In genomic region chr17:59617141-59617757, GRCh38 we compare ENCODE assay signal across 11 cellular contexts. TPM values are rescaled to one million over a fixed set of nuclear protein-coding genes. Genes with fewer than 3 reads are reported as not detected.
DNase-seq lines count a peak whose midpoint lies in the region; ATAC-seq and TF ChIP-seq lines count a peak whose summit lies in the region.
"Had no signal": no experiment of that assay in that cellular context is flagged by ENCODE, and none has a peak within 500 bp of the region (broad histone marks: within the 10 kb centered on the region; RNA-seq: fewer than 3 reads in every experiment).

No MANE protein-coding gene starts in this region.

- peak overlapping the region; percentile 99 for H3K27ac ChIP-seq in cardiac muscle cell
- H3K27ac ChIP-seq in upper lobe of left lung = peak overlapping the region in 3 of 4 donors; percentile 13 to 98 (median 96)

- peaks cover 13% of the 10 kb centered on the region for H3K4me1 Mint-ChIP-seq in glutamatergic neuron (ENCODE audit: low read depth, unreplicated experiment)

- peaks cover 10% of the 10 kb centered on the region for H3K27me3 Mint-ChIP-seq in glutamatergic neuron (ENCODE audit: unreplicated experiment)
- H3K27me3 Mint-ChIP-seq: effector memory CD8-positive, alpha-beta T cell had no signal

- H3K4me3 Mint-ChIP-seq in glutamatergic neuron (ENCODE audit: unreplicated experiment) = peak overlapping the region; percentile 92

- no peaks in the 10 kb centered on the region for H3K9me3 ChIP-seq in cardiac muscle cell (ENCODE audit: low read depth)
- no peaks in the 10 kb centered on the region for H3K9me3 ChIP-seq in upper lobe of left lung
- H3K9me3 ChIP-seq: left lung had no signal

- peak overlapping the region; percentile 89 for H3K4me3 ChIP-seq in cardiac muscle cell
- no peak overlapping the region for H3K4me3 ChIP-seq in upper lobe of left lung

- H3K4me1 ChIP-seq in cardiac muscle cell (ENCODE audit: low read depth) = peaks cover 20% of the 10 kb centered on the region
- H3K4me1 ChIP-seq in upper lobe of left lung = peaks cover 16 to 26% (median 20%) of the 10 kb centered on the region in 4 donors

- no peaks in the 10 kb centered on the region for H3K36me3 ChIP-seq in cardiac muscle cell
- H3K36me3 ChIP-seq in upper lobe of left lung = no peaks in the 10 kb centered on the region
- H3K36me3 ChIP-seq: left lung had no signal

- no peak for TF ChIP-seq EP300 in upper lobe of left lung (IDR thresholded peaks at IDR 0.05)

- peaks cover 12% of the 10 kb centered on the region for H3K9me3 Mint-ChIP-seq in glutamatergic neuron (ENCODE audit: unreplicated experiment)
- H3K9me3 Mint-ChIP-seq: effector memory CD8-positive, alpha-beta T cell had no signal

- WGBS in upper lobe of left lung, 2 donors = 82 to 91% methylated on average over 1 of the region's 1 CpG

- no peaks in the 10 kb centered on the region for H3K36me3 Mint-ChIP-seq in glutamatergic neuron (ENCODE audit: unreplicated experiment)

- H3K27me3 ChIP-seq in cardiac muscle cell = no peaks in the 10 kb centered on the region
- H3K27me3 ChIP-seq in upper lobe of left lung = no peaks in the 10 kb centered on the region
- H3K27me3 ChIP-seq: left lung had no signal

- TF ChIP-seq CTCF in cardiac muscle cell (IDR thresholded peaks at IDR 0.05; ENCODE audit: low read depth, low read length) (no peak), glutamatergic neuron (IDR thresholded peaks at IDR 0.05; ENCODE audit: partially characterized antibody, unreplicated experiment) (no peak), upper lobe of left lung (IDR thresholded peaks at IDR 0.05) (no peak)

- DNase-seq in cardiac muscle cell (ENCODE audit: low read depth in 1 of 2, low spot score in 1 of 2) (no peak), cardiac septum (ENCODE audit: low spot score) (no peak), OCI-M1 (lab: John Stamatoyannopoulos, UW) (peak; percentile 55), glutamatergic neuron (no peak), upper lobe of left lung (no peak)
- no peak for DNase-seq in NK-92 treated with Interleukin-12 subunit alpha and Interleukin-12 subunit beta, amount 100 ng/mL, for 24 hours (lab: John Stamatoyannopoulos, UW)
- DNase-seq: activated CD8-positive, alpha-beta memory T cell treated with anti-CD3 and anti-CD28 coated beads, Interleukin-2, amount 50 U/mL, for 48 hours; effector memory CD8-positive, alpha-beta T cell; left lung had no signal

- intact Hi-C loops in cardiac septum (cut with DNase I) = loop anchor here (10.0 kb wide), 1 partner anchor 52 kb away; the partner anchor contains the start of gene DHX40

- ATAC-seq in upper lobe of left lung (ENCODE audit: low FRiP score in 2 of 2) (no peak), GM18502 (IDR thresholded peaks at IDR 0.05; ENCODE audit: poor library complexity, unreplicated experiment) (no peak), HG02763 (IDR thresholded peaks at IDR 0.05; ENCODE audit: unreplicated experiment) (no peak)
- ATAC-seq: effector memory CD8-positive, alpha-beta T cell; left lung had no signal

- H3K27ac Mint-ChIP-seq in glutamatergic neuron (ENCODE audit: unreplicated experiment) = peak overlapping the region; percentile 100

- TF ChIP-seq POLR2A in upper lobe of left lung (IDR thresholded peaks at IDR 0.05) = no peak

RNA-seq across cellular contexts. Expression of gene CLTC, which starts 2.4 kb away (rescaled TPM):
- total RNA-seq in cardiac muscle cell (275 and 286 TPM in 2 replicates), cardiac septum (204 TPM), glutamatergic neuron (ENCODE audit: unreplicated experiment) (253 TPM), upper lobe of left lung (100 to 1,000 TPM; 113 to 266 (median 192) TPM)
- 168 and 172 TPM in 2 replicates for polyA plus RNA-seq in cardiac muscle cell

RNA-seq across cellular contexts. Expression of gene DHX40, which starts 51.8 kb away (rescaled TPM):
- 53.0 and 62.6 TPM in 2 replicates for total RNA-seq in cardiac muscle cell
- polyA plus RNA-seq in cardiac muscle cell = 30.2 and 35.4 TPM in 2 replicates
- 18.2 TPM for total RNA-seq in cardiac septum
- total RNA-seq in glutamatergic neuron (ENCODE audit: unreplicated experiment) = 33.7 TPM
- 10 to 100 TPM; 11.8 to 63.2 (median 21.0) TPM for total RNA-seq in upper lobe of left lung
